ENCODE assay signal across 1 cellular context in the genomic region with DNA sequence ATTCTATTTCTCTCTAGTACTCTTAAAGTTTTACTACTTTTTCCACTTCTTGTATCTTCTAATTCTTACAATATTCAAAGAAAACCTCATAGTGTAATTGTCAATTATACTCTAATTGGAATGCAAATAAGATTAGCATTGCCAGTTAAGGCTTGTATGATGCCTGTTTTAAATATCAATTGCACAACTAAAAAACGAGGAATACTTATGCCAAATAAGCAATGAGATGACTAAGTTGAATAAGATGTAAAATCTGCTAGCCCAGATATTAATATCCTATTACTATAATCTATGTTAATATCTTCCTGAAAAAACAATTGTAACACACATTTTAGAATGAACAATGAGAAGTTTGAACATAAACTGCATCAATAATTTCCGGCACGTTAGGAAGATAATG.
TF ChIP-seq lines count a peak whose summit lies in the region.

No MANE protein-coding gene starts in this region.

TF ChIP-seq in IMR-90, 13 proteins besides CTCF, POLR2A, EP300 and RAD21:
- TF ChIP-seq CEBPB (IDR thresholded peaks at IDR 0.05; ENCODE audit: low read depth, low read length) = peak; percentile 72
- no peak for TF ChIP-seq NFE2L2 (IDR thresholded peaks at IDR 0.05; ENCODE audit: low read depth, low read length)
